13 cellular contexts compared by ENCODE assay signal in genomic region chr11:34825670-34826383, GRCh38.
A peak's percentile ranks its signal among the peaks of the same experiment; 100 is the strongest.
DNase-seq lines count a peak whose midpoint lies in the region; ATAC-seq and TF ChIP-seq lines count a peak whose summit lies in the region.
"Had no signal": no experiment of that assay in that cellular context is flagged by ENCODE, and none has a peak within 500 bp of the region (broad histone marks: within the 10 kb centered on the region; RNA-seq: fewer than 3 reads in every experiment).

No MANE protein-coding gene starts in this region.

- H3K27me3 Mint-ChIP-seq in activated naive CD8-positive, alpha-beta T cell treated with anti-CD3 and anti-CD28 coated beads, Interleukin-2, amount 50 U/mL, for 24 hours, result peaks cover 13% of the 10 kb centered on the region

- no peak overlapping the region for H3K4me3 Mint-ChIP-seq in activated naive CD8-positive, alpha-beta T cell treated with anti-CD3 and anti-CD28 coated beads, Interleukin-2, amount 50 U/mL, for 24 hours
- H3K4me3 Mint-ChIP-seq: CD8-positive, alpha-beta memory T cell; stimulated activated naive CD8-positive, alpha-beta T cell treated with anti-CD3 and anti-CD28 coated beads, Interleukin-15, Interleukin-2, amounts not matched to agents 100 ng/mL and 50 ng/mL, for 24 hours had no signal

- no peaks in the 10 kb centered on the region for H4K20me1 ChIP-seq in SK-N-SH (ENCODE audit: insufficient read depth)

- POLR2A ChIA-PET in SK-N-SH (lab: Yijun Ruan, JAX), result no interaction called here

- WGBS in SK-N-SH (ENCODE audit: low lambda C conversion rate), result 49% methylated on average over 7 of the region's 7 CpGs
- whole genome bisulfite sequencing in aorta, 2 donors, result 87 to 89% methylated on average over 7 of the region's 7 CpGs

- no peak overlapping the region for H2AFZ ChIP-seq in SK-N-SH (ENCODE audit: low read depth)

- H3K9me3 ChIP-seq in duodenal mucosa (ENCODE audit: control insufficient read depth in 1 of 2, low read length in 2 of 2) (no peaks in the 10 kb centered on the region), mucosa of descending colon (no peaks in the 10 kb centered on the region), upper lobe of right lung (no peaks in the 10 kb centered on the region), SK-N-SH (no peaks in the 10 kb centered on the region), aorta (ENCODE audit: control insufficient read depth, low read length) (no peaks in the 10 kb centered on the region)

- H3K4me3 ChIP-seq in duodenal mucosa (ENCODE audit: low read depth in 1 of 2, low read length in 2 of 2), result no peak overlapping the region
- H3K4me3 ChIP-seq in mucosa of descending colon, result no peak overlapping the region
- no peak overlapping the region for H3K4me3 ChIP-seq in upper lobe of right lung
- no peak overlapping the region for H3K4me3 ChIP-seq in SK-N-SH (ENCODE audit: low read depth in 2 of 2, low read length in 1 of 2)
- no peak overlapping the region for H3K4me3 ChIP-seq in aorta (ENCODE audit: low read length in 2 of 2)

- no peaks in the 10 kb centered on the region for H3F3A ChIP-seq in SK-N-SH (replicated peaks; ENCODE audit: insufficient read depth)

- H3K27me3 ChIP-seq in duodenal mucosa (ENCODE audit: control insufficient read depth in 1 of 2, insufficient read depth in 2 of 2, low read length in 2 of 2) (no peaks in the 10 kb centered on the region), upper lobe of right lung (no peaks in the 10 kb centered on the region), SK-N-SH (ENCODE audit: insufficient read depth) (no peaks in the 10 kb centered on the region; the same call in 1 of the 2 replicates), aorta (ENCODE audit: control insufficient read depth in 1 of 2, insufficient read depth in 2 of 2, low read length in 1 of 2) (no peaks in the 10 kb centered on the region)

- H3K4me2 ChIP-seq in SK-N-SH, result no peak overlapping the region

- H3K27ac ChIP-seq in duodenal mucosa (ENCODE audit: low read depth, low read length) (peak overlapping the region; percentile 62), upper lobe of right lung (peak overlapping the region; percentile 49), SK-N-SH (ENCODE audit: low read depth in 2 of 2, low read length in 1 of 2) (no peak overlapping the region), aorta (ENCODE audit: low read depth in 1 of 2, low read length in 2 of 2) (no peak overlapping the region)

- no peaks in the 10 kb centered on the region for H3K36me3 Mint-ChIP-seq in activated naive CD8-positive, alpha-beta T cell treated with anti-CD3 and anti-CD28 coated beads, Interleukin-2, amount 50 U/mL, for 24 hours (ENCODE audit: low read depth)
- H3K36me3 Mint-ChIP-seq: CD8-positive, alpha-beta memory T cell had no signal

- H3K9me3 Mint-ChIP-seq in activated naive CD8-positive, alpha-beta T cell treated with anti-CD3 and anti-CD28 coated beads, Interleukin-2, amount 50 U/mL, for 24 hours, result no peaks in the 10 kb centered on the region
- H3K9me3 Mint-ChIP-seq: CD8-positive, alpha-beta memory T cell; stimulated activated naive CD8-positive, alpha-beta T cell treated with anti-CD3 and anti-CD28 coated beads, Interleukin-15, Interleukin-2, amounts not matched to agents 100 ng/mL and 50 ng/mL, for 24 hours had no signal

- intact Hi-C loops in mucosa of descending colon (cut with DNase I, micrococcal nuclease), result no loop called here
- intact Hi-C loops in upper lobe of right lung (cut with DNase I), result no loop called here
- intact Hi-C loops in aorta (cut with DNase I), result no loop called here

- H3K9ac ChIP-seq in duodenal mucosa (ENCODE audit: low read depth in 1 of 2, low read length in 2 of 2), result no peak overlapping the region
- no peak overlapping the region for H3K9ac ChIP-seq in SK-N-SH

- DNase-seq in NCI-H526 (lab: John Stamatoyannopoulos, UW) (peak; percentile 97 to 98), mucosa of descending colon (peak; percentile 75 to 81 (median 77)), upper lobe of right lung (peak; percentile 68), SK-N-SH (no peak), aorta (no peak)
- no peak for DNase-seq in activated naive CD8-positive, alpha-beta T cell treated with anti-CD3 and anti-CD28 coated beads, Interleukin-2, amount 50 U/mL, for 24 hours
- DNase-seq: CD8-positive, alpha-beta memory T cell; erythroblast; NCI-H1105 treated with DMSO at 0.1 percent for 48 hours; NCI-H524 treated with DMSO at 0.1 percent for 48 hours had no signal

- CTCF ChIA-PET in SK-N-SH (lab: Yijun Ruan, JAX), result interaction anchor here (0.7 to 0.9 kb wide), 2 partner anchors 21 to 43 kb away, joined by 3 read pairs; no protein-coding TSS in a partner anchor

- H3K79me2 ChIP-seq in SK-N-SH (ENCODE audit: insufficient read depth), result no peaks in the 10 kb centered on the region

- no peak for TF ChIP-seq RAD21 in SK-N-SH (IDR thresholded peaks at IDR 0.05; ENCODE audit: low read length)

- TF ChIP-seq CTCF in mucosa of descending colon (IDR thresholded peaks at IDR 0.05) (no peak), upper lobe of right lung (IDR thresholded peaks at IDR 0.05) (no peak), SK-N-SH (IDR thresholded peaks at IDR 0.05) (no peak)

- ATAC-seq in mucosa of descending colon (peak; percentile 93), upper lobe of right lung (peak; percentile 92), aorta (ENCODE audit: low FRiP score) (no peak)
- ATAC-seq in activated naive CD8-positive, alpha-beta T cell treated with anti-CD3 and anti-CD28 coated beads, Interleukin-2, amount 50 U/mL, for 24 hours, result no peak
- ATAC-seq: Right ventricle myocardium inferior had no signal

- no peaks in the 10 kb centered on the region for H3K36me3 ChIP-seq in duodenal mucosa (ENCODE audit: control insufficient read depth in 1 of 2, insufficient read depth in 2 of 2, low read length in 2 of 2)
- no peaks in the 10 kb centered on the region for H3K36me3 ChIP-seq in mucosa of descending colon (ENCODE audit: low read depth)
- no peaks in the 10 kb centered on the region for H3K36me3 ChIP-seq in upper lobe of right lung
- H3K36me3 ChIP-seq in SK-N-SH (replicated peaks in 1 of 2; ENCODE audit: control insufficient read depth in 1 of 2, insufficient read depth in 2 of 2, low read length in 1 of 2), result no peaks in the 10 kb centered on the region
- no peaks in the 10 kb centered on the region for H3K36me3 ChIP-seq in aorta (ENCODE audit: control insufficient read depth in 1 of 2, insufficient read depth in 2 of 2, low read length in 1 of 2)

- H3K27ac Mint-ChIP-seq in activated naive CD8-positive, alpha-beta T cell treated with anti-CD3 and anti-CD28 coated beads, Interleukin-2, amount 50 U/mL, for 24 hours, result no peak overlapping the region
- H3K27ac Mint-ChIP-seq: CD8-positive, alpha-beta memory T cell; stimulated activated naive CD8-positive, alpha-beta T cell treated with anti-CD3 and anti-CD28 coated beads, Interleukin-15, Interleukin-2, amounts not matched to agents 100 ng/mL and 50 ng/mL, for 24 hours had no signal

- no peaks in the 10 kb centered on the region for H3K9me2 ChIP-seq in SK-N-SH

- H3K4me1 Mint-ChIP-seq in activated naive CD8-positive, alpha-beta T cell treated with anti-CD3 and anti-CD28 coated beads, Interleukin-2, amount 50 U/mL, for 24 hours, result peaks cover 3% of the 10 kb centered on the region
- H3K4me1 Mint-ChIP-seq: CD8-positive, alpha-beta memory T cell had no signal

- TF ChIP-seq EP300 in SK-N-SH (IDR thresholded peaks at IDR 0.05; ENCODE audit: borderline replicate concordance in 1 of 2, low read depth in 1 of 2, low read length in 1 of 2), result no peak

- H3K4me1 ChIP-seq in duodenal mucosa (ENCODE audit: control insufficient read depth in 1 of 2, insufficient read depth in 2 of 2, low read length in 2 of 2) (peaks cover 20 to 28% of the 10 kb centered on the region in 2 donors), mucosa of descending colon (ENCODE audit: low read depth) (peaks cover 24% of the 10 kb centered on the region), upper lobe of right lung (peaks cover 3% of the 10 kb centered on the region), SK-N-SH (ENCODE audit: control insufficient read depth in 1 of 2, insufficient read depth in 2 of 2, low read depth in 1 of 2, low read length in 1 of 2) (no peaks in the 10 kb centered on the region; a peak in 1 of 4 replicates), aorta (ENCODE audit: control insufficient read depth in 1 of 2, insufficient read depth in 2 of 2, low read length in 2 of 2) (no peaks in the 10 kb centered on the region)

TF ChIP-seq in SK-N-SH, 30 proteins besides CTCF, POLR2A, EP300 and RAD21:
- TF ChIP-seq FOSL2 (IDR thresholded peaks at IDR 0.05; ENCODE audit: borderline replicate concordance, low read depth) (no peak), NFIC (IDR thresholded peaks at IDR 0.05; ENCODE audit: borderline replicate concordance) (no peak)
TF ChIP-seq in SK-N-SH: peak in this region for 0.

Comparison
In these comparisons a context has a peak if more than half of its experiments do, and no peak if none do; other contexts are left out.
1. DNase-seq: peak in NCI-H526 (2 of 2), mucosa of descending colon (3 of 3) and upper lobe of right lung (single experiment); none in SK-N-SH (single experiment), aorta (0 of 2) and activated naive CD8-positive, alpha-beta T cell treated with anti-CD3 and anti-CD28 coated beads, Interleukin-2, amount 50 U/mL, for 24 hours (single experiment).
2. H3K27ac ChIP-seq: peak in duodenal mucosa (single experiment) and upper lobe of right lung (single experiment); none in SK-N-SH (0 of 2) and aorta (0 of 2).
3. ATAC-seq: peak in mucosa of descending colon (single experiment) and upper lobe of right lung (single experiment); none in aorta (single experiment) and activated naive CD8-positive, alpha-beta T cell treated with anti-CD3 and anti-CD28 coated beads, Interleukin-2, amount 50 U/mL, for 24 hours (single experiment).